16 cellular contexts compared by ENCODE assay signal in genomic region chr6:129607581-129608186, GRCh38.
DNase-seq lines count a peak whose midpoint lies in the region; ATAC-seq and TF ChIP-seq lines count a peak whose summit lies in the region.
"Had no signal": no experiment of that assay in that cellular context is flagged by ENCODE, and none has a peak within 500 bp of the region (broad histone marks: within the 10 kb centered on the region; RNA-seq: fewer than 3 reads in every experiment).

No MANE protein-coding gene starts in this region.

- no peaks in the 10 kb centered on the region for H3K9me3 Mint-ChIP-seq in activated CD8-positive, alpha-beta T cell treated with anti-CD3 and anti-CD28 coated beads, Interleukin-2, amount 10 ng/mL, durations not matched to agents 7 days and 5 days (ENCODE audit: insufficient read depth)
- H3K9me3 Mint-ChIP-seq: activated B cell treated with CpG ODN at 0.5 μM for 24 hours; activated naive CD8-positive, alpha-beta T cell treated with anti-CD3 and anti-CD28 coated beads for 36 hours had no signal

- H3K4me3 ChIP-seq in ACC112 (ENCODE audit: low read depth, low read length) (peak overlapping the region; percentile 40; the same call in 1 of the 2 replicates), GM23248 (no peak overlapping the region), adrenal gland (no peak overlapping the region), mesenchymal stem cell (ENCODE audit: insufficient read depth in 1 of 2, low read depth in 1 of 2, low read length in 2 of 2) (peak overlapping the region in 1 of 2 experiments; percentile 51), Peyer's patch (no peak overlapping the region)
- H3K4me3 ChIP-seq: tibial artery had no signal

- no peak overlapping the region for H2BK5ac ChIP-seq in mesenchymal stem cell (ENCODE audit: low read depth, low read length, poor library complexity, severe bottlenecking)

- H3K4me3 Mint-ChIP-seq in activated CD8-positive, alpha-beta T cell treated with anti-CD3 and anti-CD28 coated beads, Interleukin-2, amount 10 ng/mL, durations not matched to agents 7 days and 5 days: no peak overlapping the region
- H3K4me3 Mint-ChIP-seq: activated B cell treated with CpG ODN at 0.5 μM for 24 hours; activated naive CD8-positive, alpha-beta T cell treated with anti-CD3 and anti-CD28 coated beads for 36 hours had no signal

- H3K9me3 ChIP-seq in GM23248 (ENCODE audit: low read depth) (no peaks in the 10 kb centered on the region), adrenal gland (replicated peaks in 1 of 3) (no peaks in the 10 kb centered on the region), mesenchymal stem cell (ENCODE audit: control insufficient read depth, low read length) (no peaks in the 10 kb centered on the region), Peyer's patch (no peaks in the 10 kb centered on the region)
- H3K9me3 ChIP-seq: tibial artery had no signal

- ATAC-seq in left lobe of liver (no peak), GM18858 (IDR thresholded peaks at IDR 0.05; ENCODE audit: unreplicated experiment) (no peak)
- no peak for ATAC-seq in activated CD8-positive, alpha-beta T cell treated with anti-CD3 and anti-CD28 coated beads, Interleukin-2, amount 10 ng/mL, durations not matched to agents 7 days and 5 days
- ATAC-seq: esophagus mucosa had no signal

- peaks cover 23% of the 10 kb centered on the region for H3K79me1 ChIP-seq in mesenchymal stem cell (replicated peaks; ENCODE audit: low read length, poor library complexity, severe bottlenecking)

- DNase-seq in GM23248 (peak; percentile 44), adrenal gland (peak in 4 of 7 donors; percentile 36 to 38 (median 37)), mesenchymal stem cell (no peak), left lobe of liver (ENCODE audit: low spot score) (no peak), Peyer's patch (no peak)
- no peak for DNase-seq in activated CD8-positive, alpha-beta T cell treated with anti-CD3 and anti-CD28 coated beads, Interleukin-2, amount 10 ng/mL, durations not matched to agents 7 days and 5 days
- DNase-seq: activated B cell treated with CpG ODN at 0.5 μM for 24 hours; activated naive CD8-positive, alpha-beta T cell treated with anti-CD3 and anti-CD28 coated beads for 36 hours; cortex of kidney; DMS153; NCI-H2171; tibial artery had no signal

- no peak overlapping the region for H4K91ac ChIP-seq in mesenchymal stem cell (ENCODE audit: low read length)

- no peaks in the 10 kb centered on the region for H3K9me2 ChIP-seq in GM23248 (ENCODE audit: insufficient read depth)

- no peak overlapping the region for H2AFZ ChIP-seq in ACC112 (ENCODE audit: low read length, unreplicated experiment)
- H2AFZ ChIP-seq in GM23248: 0 out of 2 replicates have a peak overlapping the region, but pooled peaks have one; percentile 30
- H2AFZ ChIP-seq in mesenchymal stem cell (ENCODE audit: low read depth, low read length): no peak overlapping the region
- H2AFZ ChIP-seq: parathyroid adenoma had no signal

- H2BK15ac ChIP-seq in mesenchymal stem cell (ENCODE audit: low read depth, poor library complexity, severe bottlenecking): no peak overlapping the region

- peaks cover 5% of the 10 kb centered on the region; the same call in 1 of the 2 replicates for H3K36me3 ChIP-seq in ACC112 (ENCODE audit: insufficient read depth, low read length)
- peaks cover 20% of the 10 kb centered on the region; the same call in 1 of the 2 replicates for H3K36me3 ChIP-seq in GM23248 (ENCODE audit: low read depth)
- H3K36me3 ChIP-seq in adrenal gland (replicated peaks in 1 of 2): peaks cover 0 to 14% of the 10 kb centered on the region in 2 donors
- H3K36me3 ChIP-seq in mesenchymal stem cell (ENCODE audit: control insufficient read depth in 1 of 2, insufficient read depth in 2 of 2, low read depth in 1 of 2, low read length in 2 of 2): peaks cover 10 to 58% of the 10 kb centered on the region in 2 experiments
- peaks cover 0 to 29% (median 0%) of the 10 kb centered on the region in 3 donors for H3K36me3 ChIP-seq in Peyer's patch
- H3K36me3 ChIP-seq: tibial artery had no signal

- H3K36me3 Mint-ChIP-seq in activated CD8-positive, alpha-beta T cell treated with anti-CD3 and anti-CD28 coated beads, Interleukin-2, amount 10 ng/mL, durations not matched to agents 7 days and 5 days (ENCODE audit: low read depth): peaks cover 8% of the 10 kb centered on the region

- no peaks in the 10 kb centered on the region for H3K27me3 Mint-ChIP-seq in activated CD8-positive, alpha-beta T cell treated with anti-CD3 and anti-CD28 coated beads, Interleukin-2, amount 10 ng/mL, durations not matched to agents 7 days and 5 days (ENCODE audit: low read depth)
- H3K27me3 Mint-ChIP-seq: activated B cell treated with CpG ODN at 0.5 μM for 24 hours; activated naive CD8-positive, alpha-beta T cell treated with anti-CD3 and anti-CD28 coated beads for 36 hours had no signal

- no peak overlapping the region for H2BK120ac ChIP-seq in mesenchymal stem cell (ENCODE audit: low read depth, low read length)

- TF ChIP-seq CTCF in adrenal gland (IDR thresholded peaks at IDR 0.05) (no peak), Peyer's patch (IDR thresholded peaks at IDR 0.05) (no peak)

- H3K27me3 ChIP-seq in ACC112 (ENCODE audit: insufficient read depth, low read length): no peaks in the 10 kb centered on the region
- H3K27me3 ChIP-seq in GM23248 (replicated peaks; ENCODE audit: insufficient read depth): no peaks in the 10 kb centered on the region
- H3K27me3 ChIP-seq in adrenal gland: no peaks in the 10 kb centered on the region
- no peaks in the 10 kb centered on the region for H3K27me3 ChIP-seq in mesenchymal stem cell (ENCODE audit: control insufficient read depth in 1 of 2, insufficient read depth in 1 of 2, low read length in 2 of 2)
- H3K27me3 ChIP-seq in Peyer's patch: no peaks in the 10 kb centered on the region
- H3K27me3 ChIP-seq: tibial artery had no signal

- H3K4ac ChIP-seq in mesenchymal stem cell (ENCODE audit: low read depth in 1 of 2, low read length in 2 of 2): no peak overlapping the region

- peak overlapping the region; percentile 80 for H2AK5ac ChIP-seq in mesenchymal stem cell (ENCODE audit: low read length, severe bottlenecking)

- H3K14ac ChIP-seq in mesenchymal stem cell (ENCODE audit: low read length in 2 of 2): no peak overlapping the region

- no peak overlapping the region for H4K8ac ChIP-seq in mesenchymal stem cell (ENCODE audit: low read length)

- no peak overlapping the region for H2BK12ac ChIP-seq in mesenchymal stem cell (ENCODE audit: low read length in 2 of 2)

- H3K4me2 ChIP-seq in GM23248 (ENCODE audit: unreplicated experiment) (peak overlapping the region; percentile 25), mesenchymal stem cell (ENCODE audit: low read length, poor library complexity, severe bottlenecking) (no peak overlapping the region)

- H3K4me1 Mint-ChIP-seq in activated CD8-positive, alpha-beta T cell treated with anti-CD3 and anti-CD28 coated beads, Interleukin-2, amount 10 ng/mL, durations not matched to agents 7 days and 5 days (ENCODE audit: low read depth): no peaks in the 10 kb centered on the region
- H3K4me1 Mint-ChIP-seq: activated B cell treated with CpG ODN at 0.5 μM for 24 hours had no signal

- POLR2A ChIA-PET in activated CD8-positive, alpha-beta T cell treated with anti-CD3 and anti-CD28 coated beads, Interleukin-2, amount 10 ng/mL, durations not matched to agents 7 days and 5 days (lab: Charles Lee): no interaction called here

- H3K27ac ChIP-seq in ACC112 (ENCODE audit: low read depth, low read length) (peak overlapping the region; percentile 70), GM23248 (no peak overlapping the region), adrenal gland (peak overlapping the region in 1 of 5 donors; percentile 55), mesenchymal stem cell (ENCODE audit: low read length, poor library complexity, severe bottlenecking) (peak overlapping the region; percentile 14), Peyer's patch (no peak overlapping the region)
- H3K27ac ChIP-seq: parathyroid adenoma, tibial artery had no signal

- no peak overlapping the region for H3K23ac ChIP-seq in mesenchymal stem cell (ENCODE audit: low read length in 2 of 2)

- no peaks in the 10 kb centered on the region for H4K20me1 ChIP-seq in GM23248 (ENCODE audit: insufficient read depth)

- H3K18ac ChIP-seq in mesenchymal stem cell (ENCODE audit: low read depth in 1 of 2, low read length in 2 of 2): no peak overlapping the region

- intact Hi-C loops in adrenal gland (cut with DNase I): loop anchor here in 1 of 2 donors (10.0 kb wide), 1 partner anchor 407 kb away; the partner anchor contains the start of gene L3MBTL3

- H3K27ac Mint-ChIP-seq in activated CD8-positive, alpha-beta T cell treated with anti-CD3 and anti-CD28 coated beads, Interleukin-2, amount 10 ng/mL, durations not matched to agents 7 days and 5 days: no peak overlapping the region
- H3K27ac Mint-ChIP-seq: activated B cell treated with CpG ODN at 0.5 μM for 24 hours; activated naive CD8-positive, alpha-beta T cell treated with anti-CD3 and anti-CD28 coated beads for 36 hours had no signal

- 23 to 35% methylated on average over 5 to 6 of the region's 6 CpGs for WGBS in GM23248 (ENCODE audit: low coverage in 1 of 2, low lambda C conversion rate in 2 of 2, missing lambda C conversion rate in 2 of 2), 2 experiments
- WGBS in adrenal gland, 4 donors: 38 to 49% (median 41%) methylated on average over 6 of the region's 6 CpGs
- WGBS in mesenchymal stem cell: 87% methylated on average over 5 of the region's 6 CpGs

- no peak overlapping the region for H3K9ac ChIP-seq in GM23248
- peak overlapping the region; percentile 20 for H3K9ac ChIP-seq in mesenchymal stem cell (ENCODE audit: low read length)
- H3K9ac ChIP-seq: parathyroid adenoma had no signal

- H3K4me1 ChIP-seq in ACC112 (ENCODE audit: control insufficient read depth, insufficient read depth, low read length, unreplicated experiment) (peaks cover 25% of the 10 kb centered on the region), GM23248 (ENCODE audit: insufficient read depth) (peaks cover 14% of the 10 kb centered on the region), adrenal gland (replicated peaks in 1 of 2) (peaks cover 6 to 21% of the 10 kb centered on the region in 2 donors), mesenchymal stem cell (ENCODE audit: control insufficient read depth, insufficient read depth, low read depth, low read length) (peaks cover 2% of the 10 kb centered on the region), Peyer's patch (peaks cover 0 to 6% (median 0%) of the 10 kb centered on the region in 4 donors)
- H3K4me1 ChIP-seq: parathyroid adenoma, tibial artery had no signal

- TF ChIP-seq POLR2A in adrenal gland (IDR thresholded peaks at IDR 0.05) (no peak), Peyer's patch (IDR thresholded peaks at IDR 0.05) (no peak)

- in situ Hi-C loops in GM23248 (cut with MboI): loop anchor here (10.0 kb wide), 1 partner anchor 117 kb away; no protein-coding TSS in a partner anchor

- CTCF ChIA-PET in activated CD8-positive, alpha-beta T cell treated with anti-CD3 and anti-CD28 coated beads, Interleukin-2, amount 10 ng/mL, durations not matched to agents 7 days and 5 days (lab: Charles Lee): interaction anchor here (1.2 to 2.7 kb wide), 3 partner anchors 10 to 160 kb away, joined by 3 to 16 read pairs (median 4); no protein-coding TSS in a partner anchor

- no peaks in the 10 kb centered on the region for H3K79me2 ChIP-seq in ACC112 (ENCODE audit: control insufficient read depth, insufficient read depth, low read length, unreplicated experiment)
- H3K79me2 ChIP-seq in GM23248 (ENCODE audit: insufficient read depth): no peaks in the 10 kb centered on the region
- H3K79me2 ChIP-seq: parathyroid adenoma had no signal

- H3F3A ChIP-seq in GM23248 (ENCODE audit: insufficient read depth): peaks cover 9% of the 10 kb centered on the region; the same call in 1 of the 2 replicates

Comparison
In these comparisons a context has a peak if more than half of its experiments do, and no peak if none do; other contexts are left out.
1. H3K27ac ChIP-seq: peak in ACC112 (single experiment) and mesenchymal stem cell (single experiment); none in GM23248 (single experiment) and Peyer's patch (0 of 4).
2. DNase-seq: peak in GM23248 (single experiment) and adrenal gland (4 of 7); none in mesenchymal stem cell (single experiment), left lobe of liver (single experiment), activated CD8-positive, alpha-beta T cell treated with anti-CD3 and anti-CD28 coated beads, Interleukin-2, amount 10 ng/mL, durations not matched to agents 7 days and 5 days (single experiment) and Peyer's patch (0 of 3).